8 cellular contexts compared by ENCODE assay signal in genomic region chr5:96816430-96816939, GRCh38. TPM values are rescaled to one million over a fixed set of nuclear protein-coding genes. Genes with fewer than 3 reads are reported as not detected.
DNase-seq lines count a peak whose midpoint lies in the region; FAIRE-seq and TF ChIP-seq lines count a peak whose summit lies in the region.

No MANE protein-coding gene starts in this region.

- POLR2A ChIA-PET in HEK293 (lab: Yijun Ruan, JAX): interaction anchor here (2.1 kb wide), 1 partner anchor 9 kb away, joined by 6 read pairs; the partner anchor contains the start of gene ERAP1

- peak; percentile 92 for FAIRE-seq in GM12892 (lab: Jason Lieb, UNC)

- no peak overlapping the region for H3K4me3 ChIP-seq in HEK293 (ENCODE audit: low read depth, low read length)

- no peak for TF ChIP-seq POLR2A in GM12892 (IDR thresholded peaks at IDR 0.05; ENCODE audit: low read depth, low read length)

- TF ChIP-seq CTCF in HEK293 (tag by site-specific recombination; IDR thresholded peaks at IDR 0.05): no peak

- H3K36me3 ChIP-seq in HEK293 (ENCODE audit: control insufficient read depth in 2 of 2, insufficient read depth in 1 of 2, low read length in 2 of 2): no peaks in the 10 kb centered on the region

- no peaks in the 10 kb centered on the region for H3K9me3 ChIP-seq in HEK293 (ENCODE audit: control insufficient read depth, insufficient read depth, low read depth, low read length)

- no peak overlapping the region for H3K27ac ChIP-seq in HEK293 (ENCODE audit: extremely low read depth, low read depth, low read length)

- CTCF ChIA-PET in HEK293 (lab: Yijun Ruan, JAX): no interaction called here

- DNase-seq in GM12892 (ENCODE audit: insufficient read length): no peak
- DNase-seq in NAMALWA (ENCODE audit: low spot score): peak; percentile 63
- peak; percentile 24 for DNase-seq in activated T-helper 9 cell treated with anti-CD3 and anti-CD28 coated beads, Interleukin-2, amount 50 U/mL, for 16 hours (ENCODE audit: low read depth)
- peak in 2 of 3 experiments; percentile 5 to 26 for DNase-seq in stimulated activated CD4-positive, alpha-beta T cell treated with anti-CD3 and anti-CD28 coated beads, TNF-alpha, amount 100 ng/mL, for 24 hours (ENCODE audit: low read depth in 3 of 3)
- no peak for DNase-seq in HuH-7 (ENCODE audit: low spot score)
- no peak for DNase-seq in GM19238 (ENCODE audit: insufficient read length, low spot score)
- no peak for DNase-seq in mucosa of gallbladder (ENCODE audit: low spot score)

- H3K4me1 ChIP-seq in HEK293 (ENCODE audit: control insufficient read depth, insufficient read depth, low read length): no peaks in the 10 kb centered on the region

TF ChIP-seq in HEK293, 187 proteins besides CTCF, POLR2A, EP300 and RAD21:
- TF ChIP-seq ZFP3 (tag by site-specific recombination; IDR thresholded peaks at IDR 0.05; ENCODE audit: low read depth): no peak
- TF ChIP-seq ZEB2 (tag by site-specific recombination; IDR thresholded peaks at IDR 0.05): no peak
- no peak for TF ChIP-seq ZNF585B (tag by site-specific recombination; IDR thresholded peaks at IDR 0.05)
- no peak for TF ChIP-seq ZNF426 (tag by site-specific recombination; IDR thresholded peaks at IDR 0.05)
- no peak for TF ChIP-seq ZNF701 (tag by site-specific recombination; IDR thresholded peaks at IDR 0.05)
- TF ChIP-seq SCRT2 (tag by site-specific recombination; IDR thresholded peaks at IDR 0.05): 0 out of 2 replicates have a peak, but pooled peaks have one; percentile 42
- peak; percentile 94 for TF ChIP-seq PRDM10 (tag by site-specific recombination; IDR thresholded peaks at IDR 0.05)
- no peak for TF ChIP-seq ZNF433 (tag by site-specific recombination; IDR thresholded peaks at IDR 0.05; ENCODE audit: low read depth)
- 0 out of 2 replicates have a peak, but pooled peaks have one; percentile 13 for TF ChIP-seq ZNF600 (tag by site-specific recombination; IDR thresholded peaks at IDR 0.05)
- TF ChIP-seq ZNF660 (tag by site-specific recombination; IDR thresholded peaks at IDR 0.05): no peak
- TF ChIP-seq ZNF335 (tag by site-specific recombination; conservative IDR thresholded peaks at IDR 0.05): peak; percentile 38; the same call in 1 of the 2 replicates

RNA-seq across cellular contexts. Expression of gene ERAP1, which starts 8.7 kb away (rescaled TPM):
- polyA plus RNA-seq in GM12892 (2012; ENCODE audit: missing spikeins): 51.5 TPM
- 58.1 TPM for total RNA-seq in mucosa of gallbladder

RNA-seq across cellular contexts. Expression of gene ERAP2, which starts 59.8 kb away (rescaled TPM):
- 8.2 TPM for polyA plus RNA-seq in GM12892 (2012; ENCODE audit: missing spikeins)
- total RNA-seq in mucosa of gallbladder: 12.9 TPM

Comparison
In these comparisons a context has a peak if more than half of its experiments do, and no peak if none do; other contexts are left out.
1. DNase-seq: peak in NAMALWA (single experiment), activated T-helper 9 cell treated with anti-CD3 and anti-CD28 coated beads, Interleukin-2, amount 50 U/mL, for 16 hours (single experiment) and stimulated activated CD4-positive, alpha-beta T cell treated with anti-CD3 and anti-CD28 coated beads, TNF-alpha, amount 100 ng/mL, for 24 hours (2 of 3); none in GM12892 (single experiment), HuH-7 (single experiment), GM19238 (single experiment) and mucosa of gallbladder (single experiment).